20 cellular contexts compared by ENCODE assay signal in genomic region chr7:106067678-106068077, GRCh38.
"Had no signal": no experiment of that assay in that cellular context is flagged by ENCODE, and none has a peak within 500 bp of the region (broad histone marks: within the 10 kb centered on the region; RNA-seq: fewer than 3 reads in every experiment).

No MANE protein-coding gene starts in this region.

- H3K4me3 ChIP-seq: cardiac muscle cell, heart right ventricle, neural progenitor cell, thyroid gland had no signal

- H3K4me2 ChIP-seq: neural progenitor cell had no signal

- H3K27me3 Mint-ChIP-seq: activated CD4-positive, alpha-beta T cell treated with anti-CD3 and anti-CD28 coated beads for 36 hours; activated naive CD4-positive, alpha-beta T cell treated with anti-CD3 and anti-CD28 coated beads, Interleukin-2, amount 10 ng/mL, durations not matched to agents 7 days and 5 days had no signal

- H3K9me3 Mint-ChIP-seq: activated naive CD4-positive, alpha-beta T cell treated with anti-CD3 and anti-CD28 coated beads, Interleukin-2, amount 10 ng/mL, durations not matched to agents 7 days and 5 days; neural progenitor cell; WTC11 had no signal

- DNase-seq: activated CD4-positive, alpha-beta T cell treated with anti-CD3 and anti-CD28 coated beads for 36 hours; activated CD4-positive, alpha-beta T cell treated with anti-CD3 and anti-CD28 coated beads, Interleukin-2, amount 50 U/mL, for 48 hours; activated effector memory CD4-positive, alpha-beta T cell treated with anti-CD3 and anti-CD28 coated beads, Interleukin-2, amount 50 U/mL, for 16 hours; activated naive CD4-positive, alpha-beta T cell treated with anti-CD3 and anti-CD28 coated beads, Interleukin-2, amount 10 ng/mL, durations not matched to agents 7 days and 5 days; activated T-cell treated with anti-CD3 and anti-CD28 coated beads for 4 hours; foreskin fibroblast; heart right ventricle; islet precursor cell; left cardiac atrium; retina; stimulated activated CD4-positive, alpha-beta T cell treated with anti-CD3 and anti-CD28 coated beads, Interleukin-2, amount 100 ng/mL, for 48 hours; stimulated activated CD8-positive, alpha-beta memory T cell treated with anti-CD3 and anti-CD28 coated beads, Interleukin-4, amount 100 ng/mL, for 48 hours; stimulated activated naive CD4-positive, alpha-beta T cell treated with Interleukin-2 at 50 U/mL for 16 hours; substantia nigra; T-helper 9 cell; thyroid gland had no signal

- ATAC-seq: activated CD4-positive, alpha-beta T cell treated with anti-CD3 and anti-CD28 coated beads for 36 hours; heart right ventricle; left cardiac atrium; WTC11 had no signal

- FAIRE-seq: endometrium had no signal

- H3K27ac Mint-ChIP-seq: activated naive CD4-positive, alpha-beta T cell treated with anti-CD3 and anti-CD28 coated beads, Interleukin-2, amount 10 ng/mL, durations not matched to agents 7 days and 5 days; neural progenitor cell; WTC11 had no signal

- H3K9me3 ChIP-seq: heart right ventricle, thyroid gland had no signal

- H3K4me3 Mint-ChIP-seq: activated CD4-positive, alpha-beta T cell treated with anti-CD3 and anti-CD28 coated beads for 36 hours; activated naive CD4-positive, alpha-beta T cell treated with anti-CD3 and anti-CD28 coated beads, Interleukin-2, amount 10 ng/mL, durations not matched to agents 7 days and 5 days; neural progenitor cell; WTC11 had no signal

- H3K36me3 Mint-ChIP-seq: neural progenitor cell, WTC11 had no signal

- H3K9ac ChIP-seq: neural progenitor cell had no signal

- H3K27me3 ChIP-seq: cardiac muscle cell, heart right ventricle, neural progenitor cell, thyroid gland had no signal

- H3K27ac ChIP-seq: cardiac muscle cell, neural progenitor cell had no signal

- H2AFZ ChIP-seq: neural progenitor cell had no signal

- H3K36me3 ChIP-seq: cardiac muscle cell, heart right ventricle, neural progenitor cell, thyroid gland had no signal
